In the genomic region with DNA sequence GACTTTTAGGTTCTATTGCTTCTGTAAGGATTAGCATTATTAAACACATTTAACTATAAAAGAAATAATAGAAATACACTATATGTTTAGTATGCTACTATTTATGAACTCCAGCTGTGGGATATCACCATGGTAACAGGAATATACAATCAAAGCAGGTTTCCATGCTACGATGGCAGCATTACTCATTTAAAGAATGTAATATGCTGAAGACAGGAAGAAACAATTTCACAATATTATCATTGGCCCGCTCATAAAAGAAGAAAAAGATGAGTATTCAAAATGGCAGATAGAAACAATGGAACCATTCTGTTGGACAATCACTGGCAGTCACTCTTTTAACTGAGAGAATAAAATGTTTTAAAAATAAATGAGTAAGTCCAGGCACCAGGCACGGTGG, we compare ENCODE assay signal across 15 cellular contexts.
DNase-seq lines count a peak whose midpoint lies in the region; ATAC-seq and TF ChIP-seq lines count a peak whose summit lies in the region.
"Had no signal": no experiment of that assay in that cellular context is flagged by ENCODE, and none has a peak within 500 bp of the region (broad histone marks: within the 10 kb centered on the region; RNA-seq: fewer than 3 reads in every experiment).

No MANE protein-coding gene starts in this region.

- H3K9me3 ChIP-seq in mesodermal cell (ENCODE audit: control insufficient read depth, low read length): no peaks in the 10 kb centered on the region

- peaks cover 30% of the 10 kb centered on the region for H3K36me3 Mint-ChIP-seq in progenitor cell of endocrine pancreas (ENCODE audit: insufficient read depth)

- H3K4me3 ChIP-seq in choroid plexus epithelial cell (ENCODE audit: low read depth, low read length) (no peak overlapping the region), mesodermal cell (ENCODE audit: extremely low read depth, insufficient read depth, low read length, poor library complexity, severe bottlenecking) (no peak overlapping the region), coronary artery (no peak overlapping the region)

- H3K27ac ChIP-seq in mesodermal cell (ENCODE audit: low read depth, low read length, severe bottlenecking) (peak overlapping the region; percentile 65), substantia nigra (ENCODE audit: low read depth, low read length, poor library complexity, severe bottlenecking) (no peak overlapping the region), coronary artery (no peak overlapping the region)

- no peaks in the 10 kb centered on the region for H3K4me1 ChIP-seq in mesodermal cell (ENCODE audit: control insufficient read depth, insufficient read depth, low read length, poor library complexity, severe bottlenecking)

- peaks cover 48% of the 10 kb centered on the region for H3K36me3 ChIP-seq in mesodermal cell (ENCODE audit: control insufficient read depth, insufficient read depth, low read length)

- H3K4me3 Mint-ChIP-seq in progenitor cell of endocrine pancreas (ENCODE audit: low read depth): no peak overlapping the region
- H3K4me3 Mint-ChIP-seq: stimulated activated naive CD8-positive, alpha-beta T cell treated with anti-CD3 and anti-CD28 coated beads, Interleukin-15, Interleukin-2, amounts not matched to agents 100 ng/mL and 50 ng/mL, for 24 hours had no signal

- H3K4me1 Mint-ChIP-seq in progenitor cell of endocrine pancreas (ENCODE audit: low read depth): peaks cover 7% of the 10 kb centered on the region

- TF ChIP-seq CTCF in choroid plexus epithelial cell (conservative IDR thresholded peaks at IDR 0.05; ENCODE audit: low read depth, low read length) (no peak), progenitor cell of endocrine pancreas (IDR thresholded peaks at IDR 0.05; ENCODE audit: unreplicated experiment) (no peak), coronary artery (IDR thresholded peaks at IDR 0.05) (no peak)

- H3K27ac Mint-ChIP-seq in progenitor cell of endocrine pancreas: no peak overlapping the region
- H3K27ac Mint-ChIP-seq: stimulated activated naive CD8-positive, alpha-beta T cell treated with anti-CD3 and anti-CD28 coated beads, Interleukin-15, Interleukin-2, amounts not matched to agents 100 ng/mL and 50 ng/mL, for 24 hours had no signal

- ATAC-seq in GM19035 (IDR thresholded peaks at IDR 0.05; ENCODE audit: unreplicated experiment): no peak
- ATAC-seq: activated CD4-positive, CD25-positive, alpha-beta regulatory T cell treated with anti-CD3 and anti-CD28 coated beads, Interleukin-2, amount 50 U/mL, for 24 hours; left cardiac atrium had no signal

- WGBS in mesodermal cell (ENCODE audit: insufficient coverage in 2 of 2), 2 experiments: 85 to 93% methylated on average over 1 to 2 of the region's 3 CpGs

- DNase-seq in AG20443 (ENCODE audit: low spot score) (peak; percentile 20), LHCN-M2 (ENCODE audit: low read depth) (peak; percentile 71), choroid plexus epithelial cell (ENCODE audit: low read depth) (peak; percentile 94), substantia nigra (lab: John Stamatoyannopoulos, UW) (no peak), progenitor cell of endocrine pancreas (ENCODE audit: low spot score, unreplicated experiment) (no peak), coronary artery (ENCODE audit: low spot score) (no peak)
- DNase-seq: caudate nucleus; COR-L47; left cardiac atrium; NCI-H1694 treated with DMSO at 0.1 percent for 48 hours; stimulated activated CD4-positive, alpha-beta T cell treated with anti-CD3 and anti-CD28 coated beads, Interleukin-4, amount 100 ng/mL, for 24 hours had no signal

- no peaks in the 10 kb centered on the region for H3K9me3 Mint-ChIP-seq in progenitor cell of endocrine pancreas (ENCODE audit: low read depth)
- H3K9me3 Mint-ChIP-seq: stimulated activated naive CD8-positive, alpha-beta T cell treated with anti-CD3 and anti-CD28 coated beads, Interleukin-15, Interleukin-2, amounts not matched to agents 100 ng/mL and 50 ng/mL, for 24 hours had no signal

- no peaks in the 10 kb centered on the region for H3K27me3 Mint-ChIP-seq in progenitor cell of endocrine pancreas
- H3K27me3 Mint-ChIP-seq: stimulated activated naive CD8-positive, alpha-beta T cell treated with anti-CD3 and anti-CD28 coated beads, Interleukin-15, Interleukin-2, amounts not matched to agents 100 ng/mL and 50 ng/mL, for 24 hours had no signal

Comparison
In these comparisons a context has a peak if more than half of its experiments do, and no peak if none do; other contexts are left out.
1. DNase-seq: peak in AG20443 (single experiment), LHCN-M2 (single experiment) and choroid plexus epithelial cell (single experiment); none in substantia nigra (0 of 49), progenitor cell of endocrine pancreas (single experiment) and coronary artery (single experiment).